24 cellular contexts compared by ENCODE assay signal in genomic region chr3:45406812-45407211, GRCh38.
"Had no signal": no experiment of that assay in that cellular context is flagged by ENCODE, and none has a peak within 500 bp of the region (broad histone marks: within the 10 kb centered on the region; RNA-seq: fewer than 3 reads in every experiment).

No MANE protein-coding gene starts in this region.

- H3K4me3 ChIP-seq: gastrocnemius medialis, hepatocyte, ovary, skin epidermis, upper lobe of left lung, vagina had no signal

- H3K27ac ChIP-seq: gastrocnemius medialis, hepatocyte, ovary, upper lobe of left lung, vagina, WERI-Rb-1 had no signal

- DNase-seq: activated CD4-positive, alpha-beta T cell treated with anti-CD3 and anti-CD28 coated beads for 48 hours; activated CD4-positive, alpha-beta T cell treated with anti-CD3 and anti-CD28 coated beads, Interleukin-2, amount 50 U/mL, for 48 hours; activated CD8-positive, alpha-beta memory T cell treated with anti-CD3 and anti-CD28 coated beads for 24 hours; activated effector memory CD4-positive, alpha-beta T cell treated with Interleukin-2 at 50 U/mL for 16 hours; activated naive CD4-positive, alpha-beta T cell treated with Interleukin-2 at 50 U/mL for 16 hours; dermis blood vessel endothelial cell; effector memory CD4-positive, alpha-beta T cell; gastrocnemius medialis; glutamatergic neuron; left colon; mammary epithelial cell; naive thymus-derived CD4-positive, alpha-beta T cell; ovary; retina; stimulated activated CD4-positive, alpha-beta T cell treated with anti-CD3 and anti-CD28 coated beads, Interleukin-12 subunit alpha, Interleukin-12 subunit beta, amount 100 ng/mL, for 4 hours; stimulated activated CD4-positive, alpha-beta T cell treated with anti-CD3 and anti-CD28 coated beads, Interleukin-4, amount 100 ng/mL, for 1 hour; stimulated activated naive CD8-positive, alpha-beta T cell treated with anti-CD3 and anti-CD28 coated beads, Interleukin-15, Interleukin-2, amounts not matched to agents 100 U/mL and 50 U/mL, for 24 hours; T-helper 9 cell; upper lobe of left lung; WERI-Rb-1 had no signal

- ATAC-seq: activated CD4-positive, CD25-positive, alpha-beta regulatory T cell treated with anti-CD3 and anti-CD28 coated beads, Interleukin-2, amount 50 U/mL, for 24 hours; gastrocnemius medialis; left colon; naive thymus-derived CD4-positive, alpha-beta T cell; stimulated activated naive CD8-positive, alpha-beta T cell treated with anti-CD3 and anti-CD28 coated beads, Interleukin-15, Interleukin-2, amounts not matched to agents 100 U/mL and 50 U/mL, for 24 hours had no signal
